Comparison of ENCODE assay signal across 16 cellular contexts in the genomic region with DNA sequence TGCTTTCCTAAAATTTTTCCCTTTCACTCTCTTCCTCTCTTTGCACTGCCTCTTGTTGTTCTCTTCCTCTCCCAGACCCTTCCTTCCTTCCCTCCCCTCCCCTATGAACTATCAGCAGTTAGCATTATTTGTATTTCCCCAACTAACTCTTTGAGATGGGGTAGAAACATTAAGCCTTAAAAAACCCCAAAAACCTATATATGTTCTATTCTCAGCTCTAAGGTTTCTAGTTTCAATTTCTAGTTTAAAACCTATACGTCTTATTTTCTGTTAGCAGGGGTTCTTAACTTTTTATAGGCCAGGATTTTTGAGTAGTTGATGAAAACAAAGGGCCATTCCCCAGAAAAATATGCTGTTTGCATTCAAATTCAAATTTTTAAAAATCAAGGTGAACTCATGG.
DNase-seq lines count a peak whose midpoint lies in the region; ATAC-seq and TF ChIP-seq lines count a peak whose summit lies in the region.
"Had no signal": no experiment of that assay in that cellular context is flagged by ENCODE, and none has a peak within 500 bp of the region (broad histone marks: within the 10 kb centered on the region; RNA-seq: fewer than 3 reads in every experiment).

No MANE protein-coding gene starts in this region.

- H3K4me3 Mint-ChIP-seq in chondrocyte (ENCODE audit: unreplicated experiment), result no peak overlapping the region
- H3K4me3 Mint-ChIP-seq: CD14-positive monocyte; CD4-positive, alpha-beta memory T cell had no signal

- H3K27me3 ChIP-seq in KMS-11 (ENCODE audit: insufficient read depth, low read depth), result no peaks in the 10 kb centered on the region
- H3K27me3 ChIP-seq: BLaER1 had no signal

- no peak for TF ChIP-seq CTCF in GM13976 (IDR thresholded peaks at IDR 0.05; ENCODE audit: borderline replicate concordance, control extremely low read depth, extremely low read depth, insufficient read depth, missing control alignments)
- no peak for TF ChIP-seq CTCF in KMS-11 (conservative IDR thresholded peaks at IDR 0.05; ENCODE audit: low read depth, low read length)
- TF ChIP-seq CTCF in chondrocyte (IDR thresholded peaks at IDR 0.05), result no peak
- TF ChIP-seq CTCF in foreskin fibroblast (IDR thresholded peaks at IDR 0.05; ENCODE audit: low read depth, low read length), result no peak

- ATAC-seq in GM19351 (IDR thresholded peaks at IDR 0.05; ENCODE audit: unreplicated experiment), result peak; percentile 63
- ATAC-seq: K562 had no signal

- in situ Hi-C loops in GM13976 (cut with MboI; ENCODE audit: low sequenced_read_pairs, unreplicated experiment), result no loop called here

- no peak overlapping the region for H3K9ac ChIP-seq in KMS-11
- H3K9ac ChIP-seq: BLaER1, GM23248 had no signal

- no peak overlapping the region for H3K4me3 ChIP-seq in KMS-11 (IDR thresholded peaks at IDR 0.05; ENCODE audit: insufficient read depth, low read depth, low read length)
- no peak overlapping the region for H3K4me3 ChIP-seq in foreskin fibroblast (ENCODE audit: low read depth in 1 of 2, low read length in 2 of 2)
- H3K4me3 ChIP-seq: BLaER1, GM23248, HAP-1, K562 had no signal

- no peaks in the 10 kb centered on the region for H4K20me1 ChIP-seq in KMS-11 (ENCODE audit: insufficient read depth)
- H4K20me1 ChIP-seq: BLaER1 had no signal

- no peaks in the 10 kb centered on the region for H3K36me3 Mint-ChIP-seq in chondrocyte (ENCODE audit: low read depth)
- H3K36me3 Mint-ChIP-seq: CD14-positive monocyte; CD4-positive, alpha-beta memory T cell had no signal

- peaks cover 80% of the 10 kb centered on the region for H3K4me1 Mint-ChIP-seq in chondrocyte (ENCODE audit: low read depth)
- H3K4me1 Mint-ChIP-seq: CD14-positive monocyte; CD4-positive, alpha-beta memory T cell had no signal

- no peak overlapping the region for H3K27ac ChIP-seq in KMS-11
- H3K27ac ChIP-seq: BLaER1, GM23248 had no signal

- H3K4me1 ChIP-seq in KMS-11 (ENCODE audit: low read depth, poor library complexity, severe bottlenecking), result peaks cover 19% of the 10 kb centered on the region
- H3K4me1 ChIP-seq: BLaER1, HAP-1 had no signal

- no peaks in the 10 kb centered on the region for H3K36me3 ChIP-seq in KMS-11 (ENCODE audit: insufficient read depth)
- H3K36me3 ChIP-seq: BLaER1, HAP-1 had no signal

- peaks cover 3% of the 10 kb centered on the region for H3K9me3 Mint-ChIP-seq in chondrocyte (ENCODE audit: low read depth)
- H3K9me3 Mint-ChIP-seq: CD4-positive, alpha-beta memory T cell had no signal

- H3K27me3 Mint-ChIP-seq in chondrocyte (ENCODE audit: low read depth), result no peaks in the 10 kb centered on the region

- peak overlapping the region; percentile 21; the same call in 1 of the 2 replicates for H3K4me2 ChIP-seq in KMS-11
- H3K4me2 ChIP-seq: BLaER1 had no signal

- peak; percentile 11 for DNase-seq in GM13976 (ENCODE audit: low spot score)
- no peak for DNase-seq in chondrocyte (ENCODE audit: low spot score)
- DNase-seq in foreskin fibroblast, result no peak
- DNase-seq in retina, result no peak
- no peak for DNase-seq in AML-193 (lab: John Stamatoyannopoulos, UW)
- DNase-seq: CD4-positive, alpha-beta memory T cell; DMS153; DMS79; GM23248; Kasumi-1 had no signal

- H3K27ac Mint-ChIP-seq in chondrocyte (ENCODE audit: unreplicated experiment), result peak overlapping the region; percentile 72
- H3K27ac Mint-ChIP-seq: CD14-positive monocyte; CD4-positive, alpha-beta memory T cell had no signal

- H2AFZ ChIP-seq in KMS-11 (ENCODE audit: low read depth), result no peak overlapping the region
- H2AFZ ChIP-seq: GM23248 had no signal

- H3K79me2 ChIP-seq in KMS-11 (ENCODE audit: insufficient read depth, low read depth), result no peaks in the 10 kb centered on the region
